Comparison of ENCODE assay signal across 8 cellular contexts in genomic region chr16:68520649-68521086, GRCh38. TPM values are rescaled to one million over a fixed set of nuclear protein-coding genes. Genes with fewer than 3 reads are reported as not detected.
A peak's percentile ranks its signal among the peaks of the same experiment; 100 is the strongest.
DNase-seq lines count a peak whose midpoint lies in the region; ATAC-seq and TF ChIP-seq lines count a peak whose summit lies in the region.

No MANE protein-coding gene starts in this region.

- no peaks in the 10 kb centered on the region for H3K79me2 ChIP-seq in SU-DHL-6 (ENCODE audit: insufficient read depth, low read length)

- H3K27ac ChIP-seq in SU-DHL-6 (ENCODE audit: low read depth, low read length) (no peak overlapping the region), upper lobe of left lung (no peak overlapping the region)

- no peak for TF ChIP-seq POLR2A in upper lobe of left lung (IDR thresholded peaks at IDR 0.05)

- peak overlapping the region; percentile 4; the same call in 1 of the 2 replicates for H3K9ac ChIP-seq in ES-I3 (ENCODE audit: low read depth, low read length)
- H3K9ac ChIP-seq in SU-DHL-6 (ENCODE audit: low read length): no peak overlapping the region

- intact Hi-C loops in Right ventricle myocardium superior (cut with DNase I): loop anchor here (10.0 kb wide), 1 partner anchor 604 kb away; no protein-coding TSS in a partner anchor

- no peak overlapping the region for H2AFZ ChIP-seq in SU-DHL-6 (ENCODE audit: low read depth, low read length, severe bottlenecking)

- H3K4me2 ChIP-seq in SU-DHL-6 (ENCODE audit: low read depth, low read length, poor library complexity, severe bottlenecking): peak overlapping the region; percentile 46

- H3K4me3 ChIP-seq in SU-DHL-6 (ENCODE audit: insufficient read depth, low read length, poor library complexity, severe bottlenecking) (no peak overlapping the region), upper lobe of left lung (peak overlapping the region in 3 of 4 donors; percentile 19 to 38 (median 33))

- no peaks in the 10 kb centered on the region for H3K9me3 Mint-ChIP-seq in activated naive CD4-positive, alpha-beta T cell treated with anti-CD3 and anti-CD28 coated beads, Interleukin-2, amount 50 U/mL, for 72 hours
- no peaks in the 10 kb centered on the region for H3K9me3 Mint-ChIP-seq in progenitor cell of endocrine pancreas (ENCODE audit: low read depth)

- H3K36me3 Mint-ChIP-seq in activated naive CD4-positive, alpha-beta T cell treated with anti-CD3 and anti-CD28 coated beads, Interleukin-2, amount 50 U/mL, for 72 hours: no peaks in the 10 kb centered on the region
- no peaks in the 10 kb centered on the region for H3K36me3 Mint-ChIP-seq in progenitor cell of endocrine pancreas (ENCODE audit: insufficient read depth)

- H3K27me3 Mint-ChIP-seq in progenitor cell of endocrine pancreas: peaks cover 7% of the 10 kb centered on the region

- no peaks in the 10 kb centered on the region for H3K9me3 ChIP-seq in ES-I3 (ENCODE audit: control insufficient read depth, insufficient read depth, low read length)
- H3K9me3 ChIP-seq in SU-DHL-6 (ENCODE audit: insufficient read depth, low read length): no peaks in the 10 kb centered on the region
- no peaks in the 10 kb centered on the region for H3K9me3 ChIP-seq in upper lobe of left lung

- no peak for TF ChIP-seq EP300 in upper lobe of left lung (IDR thresholded peaks at IDR 0.05)

- H3K9me2 ChIP-seq in SU-DHL-6 (replicated peaks; ENCODE audit: insufficient read depth, low read length): no peaks in the 10 kb centered on the region

- H3K4me1 ChIP-seq in ES-I3 (ENCODE audit: insufficient read depth, low read length) (no peaks in the 10 kb centered on the region), upper lobe of left lung (peaks cover 0 to 9% (median 7%) of the 10 kb centered on the region in 4 donors)

- H3K27me3 ChIP-seq in SU-DHL-6 (ENCODE audit: low read length) (no peaks in the 10 kb centered on the region), upper lobe of left lung (no peaks in the 10 kb centered on the region)

- peaks cover 4% of the 10 kb centered on the region for H3K4me1 Mint-ChIP-seq in progenitor cell of endocrine pancreas (ENCODE audit: low read depth)

- H3K36me3 ChIP-seq in ES-I3 (ENCODE audit: insufficient read depth, low read length): no peaks in the 10 kb centered on the region
- H3K36me3 ChIP-seq in SU-DHL-6 (ENCODE audit: low read length): no peaks in the 10 kb centered on the region
- H3K36me3 ChIP-seq in upper lobe of left lung: no peaks in the 10 kb centered on the region

- peak overlapping the region in 1 of 2 donors; percentile 58 for H3K27ac Mint-ChIP-seq in activated naive CD4-positive, alpha-beta T cell treated with anti-CD3 and anti-CD28 coated beads, Interleukin-2, amount 50 U/mL, for 72 hours
- no peak overlapping the region for H3K27ac Mint-ChIP-seq in progenitor cell of endocrine pancreas

- H3K4me3 Mint-ChIP-seq in progenitor cell of endocrine pancreas (ENCODE audit: low read depth): no peak overlapping the region

- peak; percentile 87 for TF ChIP-seq CTCF in SU-DHL-6 (IDR thresholded peaks at IDR 0.05; ENCODE audit: insufficient read depth, low read length, poor library complexity, severe bottlenecking)
- peak; percentile 99 for TF ChIP-seq CTCF in progenitor cell of endocrine pancreas (IDR thresholded peaks at IDR 0.05; ENCODE audit: unreplicated experiment)
- peak; percentile 90 to 97 (median 94) for TF ChIP-seq CTCF in upper lobe of left lung (IDR thresholded peaks at IDR 0.05)

- WGBS in upper lobe of left lung, 2 donors: 3 to 4% methylated on average over 9 to 17 of the region's 22 CpGs

- ATAC-seq in HG02571 (IDR thresholded peaks at IDR 0.05; ENCODE audit: unreplicated experiment): peak; percentile 84
- peak; percentile 94 to 97 for ATAC-seq in activated naive CD4-positive, alpha-beta T cell treated with anti-CD3 and anti-CD28 coated beads, Interleukin-2, amount 50 U/mL, for 72 hours
- ATAC-seq in Right ventricle myocardium superior (ENCODE audit: poor library complexity): peak; percentile 97
- peak; percentile 95 for ATAC-seq in upper lobe of left lung (ENCODE audit: low FRiP score in 2 of 2)

- DNase-seq in NCI-H1417 treated with DMSO at 0.1 percent for 48 hours (lab: John Stamatoyannopoulos, UW) (peak; percentile 79), Right ventricle myocardium superior (peak; percentile 89), progenitor cell of endocrine pancreas (ENCODE audit: low spot score, unreplicated experiment) (peak; percentile 82), upper lobe of left lung (peak; percentile 91 to 94)
- DNase-seq in activated naive CD4-positive, alpha-beta T cell treated with anti-CD3 and anti-CD28 coated beads, Interleukin-2, amount 50 U/mL, for 72 hours (ENCODE audit: low spot score in 2 of 2): peak; percentile 78 to 86

- no peaks in the 10 kb centered on the region for H3F3A ChIP-seq in SU-DHL-6 (ENCODE audit: insufficient read depth)

- H4K20me1 ChIP-seq in SU-DHL-6 (ENCODE audit: low read depth, low read length): no peaks in the 10 kb centered on the region

RNA-seq across cellular contexts. Expression of gene ZFP90, which starts 18.4 kb away (rescaled TPM):
- total RNA-seq in activated naive CD4-positive, alpha-beta T cell treated with anti-CD3 and anti-CD28 coated beads, Interleukin-2, amount 50 U/mL, for 72 hours: 10 to 100 TPM; 29.7 to 37.7 TPM
- total RNA-seq in Right ventricle myocardium superior: 10.3 TPM
- total RNA-seq in progenitor cell of endocrine pancreas: 58.6 and 60.3 TPM in 2 replicates
- total RNA-seq in upper lobe of left lung: 10 to 100 TPM; 14.3 to 33.5 (median 20.6) TPM
